2 cellular contexts compared by ENCODE assay signal in genomic region chr17:80653856-80654255, GRCh38.
TF ChIP-seq lines count a peak whose summit lies in the region.

No MANE protein-coding gene starts in this region.

TF ChIP-seq in HepG2, 621 proteins besides CTCF, POLR2A, EP300 and RAD21:
- TF ChIP-seq ATF2 (CRISPR knock-in tag; IDR thresholded peaks at IDR 0.05) (no peak), ZNF292 (CRISPR knock-in tag; IDR thresholded peaks at IDR 0.05; ENCODE audit: borderline replicate concordance, low read depth) (no peak), ZNF850 (CRISPR knock-in tag; conservative IDR thresholded peaks at IDR 0.05) (no peak), TFDP2 (CRISPR knock-in tag; IDR thresholded peaks at IDR 0.05) (no peak), CAMTA2 (CRISPR knock-in tag; IDR thresholded peaks at IDR 0.05; ENCODE audit: borderline replicate concordance) (no peak), ATF5 (CRISPR knock-in tag; IDR thresholded peaks at IDR 0.05; ENCODE audit: low read depth) (no peak), ZFP36 (IDR thresholded peaks at IDR 0.05; ENCODE audit: borderline replicate concordance, low read depth, low read length, partially characterized antibody) (no peak), ZNF44 (CRISPR knock-in tag; IDR thresholded peaks at IDR 0.05) (no peak), HNF4A (CRISPR knock-in tag; IDR thresholded peaks at IDR 0.05) (no peak), SP140L (CRISPR knock-in tag; IDR thresholded peaks at IDR 0.05; ENCODE audit: borderline replicate concordance) (no peak), ZNF839 (CRISPR knock-in tag; IDR thresholded peaks at IDR 0.05; ENCODE audit: borderline replicate concordance) (no peak), ZNF24 (IDR thresholded peaks at IDR 0.05) (no peak), ZNF704 (CRISPR knock-in tag; IDR thresholded peaks at IDR 0.05; ENCODE audit: borderline replicate concordance) (no peak), IRF1 (CRISPR knock-in tag; IDR thresholded peaks at IDR 0.05; ENCODE audit: low read depth) (no peak), AHR (CRISPR knock-in tag; IDR thresholded peaks at IDR 0.05) (no peak), FOXA1 (IDR thresholded peaks at IDR 0.05) (no peak), FOXA1 (CRISPR knock-in tag; IDR thresholded peaks at IDR 0.05) (no peak), ZBTB49 (CRISPR knock-in tag; IDR thresholded peaks at IDR 0.05; ENCODE audit: borderline replicate concordance) (no peak), HIC2 (CRISPR knock-in tag; IDR thresholded peaks at IDR 0.05; ENCODE audit: low read depth) (no peak), FOXA3 (CRISPR knock-in tag; IDR thresholded peaks at IDR 0.05) (no peak)

TF ChIP-seq in GM12891, 5 proteins besides CTCF, POLR2A, EP300 and RAD21:
- TF ChIP-seq SPI1 (IDR thresholded peaks at IDR 0.05; ENCODE audit: low read depth, low read length) (no peak), TAF1 (IDR thresholded peaks at IDR 0.05; ENCODE audit: low read depth, low read length) (no peak), PAX5 (IDR thresholded peaks at IDR 0.05; ENCODE audit: insufficient read depth, low read length, severe bottlenecking) (no peak), POLR2AphosphoS5 (IDR thresholded peaks at IDR 0.05; ENCODE audit: low read depth, low read length) (no peak), POU2F2 (IDR thresholded peaks at IDR 0.05; ENCODE audit: low read depth, low read length) (no peak)
